9 cellular contexts compared by ENCODE assay signal in the genomic region with DNA sequence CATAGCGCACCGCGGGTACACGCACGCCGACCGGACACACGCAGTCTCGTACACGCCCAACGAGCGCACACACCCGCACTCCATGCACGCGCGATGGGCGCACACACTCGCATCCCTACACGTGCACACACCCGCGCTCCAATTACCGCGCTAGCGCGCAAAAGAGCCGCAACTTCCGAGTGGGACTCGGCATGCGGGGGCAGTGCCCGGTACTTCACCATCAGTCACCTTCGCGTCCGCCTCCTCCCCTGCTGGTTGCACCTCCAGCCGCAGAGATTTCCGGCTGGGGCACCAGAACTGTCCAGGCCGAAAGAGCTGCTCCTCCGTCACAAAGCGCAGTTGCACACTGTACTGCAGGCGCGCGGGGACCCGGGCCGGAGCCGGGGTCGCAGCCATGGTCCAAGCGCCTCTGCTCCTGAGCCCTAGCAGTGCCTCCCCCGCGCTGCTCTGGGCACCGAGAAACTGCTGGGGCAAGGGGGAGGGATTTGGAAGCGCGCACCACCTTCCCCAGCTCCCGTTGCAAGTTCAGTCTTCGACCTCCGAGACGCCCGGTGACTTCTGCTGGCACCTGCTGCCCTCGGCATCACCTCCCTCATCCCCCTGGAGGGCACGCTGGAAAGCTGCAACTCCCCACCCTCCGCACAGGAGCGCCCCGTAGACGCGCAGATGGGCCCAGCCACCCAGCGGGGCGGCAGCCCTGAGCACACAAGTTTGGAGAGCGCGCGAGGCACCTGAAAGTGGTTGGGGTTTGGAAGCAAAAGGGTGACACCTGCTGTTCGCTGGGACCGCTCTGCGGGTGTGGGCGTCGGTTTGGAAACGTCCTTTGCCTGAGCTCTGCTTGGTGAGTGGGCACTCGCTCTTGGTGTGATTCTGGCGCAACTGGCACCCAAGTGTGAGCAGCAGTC.
DNase-seq lines count a peak whose midpoint lies in the region; ATAC-seq and TF ChIP-seq lines count a peak whose summit lies in the region.
"Had no signal": no experiment of that assay in that cellular context is flagged by ENCODE, and none has a peak within 500 bp of the region (broad histone marks: within the 10 kb centered on the region; RNA-seq: fewer than 3 reads in every experiment).

No MANE protein-coding gene starts in this region.

- 2% methylated on average over 32 of the region's 76 CpGs for WGBS in esophagus muscularis mucosa

- TF ChIP-seq CTCF in esophagus muscularis mucosa (IDR thresholded peaks at IDR 0.05): peak; percentile 29 to 49 (median 34)
- no peak for TF ChIP-seq CTCF in osteoblast (IDR thresholded peaks at IDR 0.05; ENCODE audit: extremely low read depth, low read depth, low read length)

- no peak for TF ChIP-seq EP300 in esophagus muscularis mucosa (IDR thresholded peaks at IDR 0.05)

- H3K36me3 ChIP-seq in esophagus muscularis mucosa (no peaks in the 10 kb centered on the region), osteoblast (ENCODE audit: insufficient read depth, low read length) (no peaks in the 10 kb centered on the region)
- H3K36me3 ChIP-seq: neutrophil had no signal

- H3K27me3 ChIP-seq in esophagus muscularis mucosa: peaks cover 0 to 22% (median 0%) of the 10 kb centered on the region in 4 donors
- peaks cover 32% of the 10 kb centered on the region for H3K27me3 ChIP-seq in osteoblast (ENCODE audit: insufficient read depth, low read length)

- no peaks in the 10 kb centered on the region for H3K79me2 ChIP-seq in osteoblast (ENCODE audit: insufficient read depth, low read length)

- no peaks in the 10 kb centered on the region for H4K20me1 ChIP-seq in osteoblast (ENCODE audit: insufficient read depth, low read length)

- peak; percentile 86 for DNase-seq in COR-L47 (lab: John Stamatoyannopoulos, UW)
- peak; percentile 66 for DNase-seq in NCI-H128 (lab: John Stamatoyannopoulos, UW; ENCODE audit: unreplicated experiment)
- DNase-seq in activated CD4-positive, alpha-beta T cell treated with anti-CD3 and anti-CD28 coated beads, Interleukin-2, amount 50 U/mL, for 1 hour: peak; percentile 12
- DNase-seq in esophagus muscularis mucosa (ENCODE audit: extremely low spot score): peak; percentile 88
- DNase-seq in osteoblast (ENCODE audit: insufficient read length, low spot score, missing footprints): no peak
- no peak for DNase-seq in T1000 (lab: John Stamatoyannopoulos, UW)
- no peak for DNase-seq in cortex of kidney (lab: John Stamatoyannopoulos, UW)

- H3K4me3 ChIP-seq in esophagus muscularis mucosa (peak overlapping the region; percentile 39 to 52 (median 46)), osteoblast (ENCODE audit: insufficient read depth, low read length) (no peak overlapping the region)

- intact Hi-C loops in esophagus muscularis mucosa (cut with DNase I): loop anchor here (5.0 kb wide), 2 partner anchors 309 to 324 kb away; no protein-coding TSS in a partner anchor

- H3K9me3 ChIP-seq in esophagus muscularis mucosa: no peaks in the 10 kb centered on the region
- H3K9me3 ChIP-seq in osteoblast (ENCODE audit: low read depth, low read length): no peaks in the 10 kb centered on the region
- H3K9me3 ChIP-seq: neutrophil had no signal

- no peak overlapping the region for H3K27ac ChIP-seq in esophagus muscularis mucosa (replicated peaks in 1 of 4)
- H3K27ac ChIP-seq in osteoblast (ENCODE audit: low read depth, low read length): no peak overlapping the region
- H3K27ac ChIP-seq: neutrophil had no signal

- H3K4me2 ChIP-seq in osteoblast (ENCODE audit: insufficient read depth, low read length): peak overlapping the region; percentile 43

- no peak overlapping the region for H2AFZ ChIP-seq in osteoblast (ENCODE audit: low read length)

- peak; percentile 75 for ATAC-seq in GM21390 (IDR thresholded peaks at IDR 0.05; ENCODE audit: unreplicated experiment)

- TF ChIP-seq POLR2A in esophagus muscularis mucosa (IDR thresholded peaks at IDR 0.05; ENCODE audit: low read depth): no peak

- H3K4me1 ChIP-seq in esophagus muscularis mucosa: peaks cover 2 to 15% (median 14%) of the 10 kb centered on the region in 4 donors
- H3K4me1 ChIP-seq in osteoblast (ENCODE audit: insufficient read depth, low read length): no peaks in the 10 kb centered on the region

Comparison
In these comparisons a context has a peak if more than half of its experiments do, and no peak if none do; other contexts are left out.
1. DNase-seq: peak in COR-L47 (single experiment), NCI-H128 (single experiment), activated CD4-positive, alpha-beta T cell treated with anti-CD3 and anti-CD28 coated beads, Interleukin-2, amount 50 U/mL, for 1 hour (single experiment) and esophagus muscularis mucosa (single experiment); none in osteoblast (single experiment), T1000 (single experiment) and cortex of kidney (single experiment).